In genomic region chrX:119871599-119872395, GRCh38 we compare ENCODE assay signal across 1 cellular context.
TF ChIP-seq lines count a peak whose summit lies in the region.

TSS of gene NDUFA1 (plus strand) at chrX:119871832. CDS start at chrX:119871912, 80 bp downstream.
TSS of gene RNF113A (minus strand) at chrX:119871733. CDS start at chrX:119871613, 120 bp downstream.

TF ChIP-seq in GM12878, 131 proteins besides CTCF, POLR2A, EP300 and RAD21 (continued from another document):
- peak; percentile 91 for TF ChIP-seq POLR2AphosphoS5 (IDR thresholded peaks at IDR 0.05; ENCODE audit: low read length)
- TF ChIP-seq RUNX3 (IDR thresholded peaks at IDR 0.05; ENCODE audit: low read length), result no peak; the same call in 1 of the 2 replicates
- peak; percentile 39; the same call in 1 of the 2 replicates for TF ChIP-seq CHD2 (IDR thresholded peaks at IDR 0.05; ENCODE audit: borderline replicate concordance, low read depth, low read length)
- TF ChIP-seq HCFC1 (IDR thresholded peaks at IDR 0.05; ENCODE audit: low read length), result peak; percentile 60
- TF ChIP-seq SIX5 (IDR thresholded peaks at IDR 0.05; ENCODE audit: low read depth, low read length, severe bottlenecking), result peak; percentile 50
- TF ChIP-seq, protein P1, sequence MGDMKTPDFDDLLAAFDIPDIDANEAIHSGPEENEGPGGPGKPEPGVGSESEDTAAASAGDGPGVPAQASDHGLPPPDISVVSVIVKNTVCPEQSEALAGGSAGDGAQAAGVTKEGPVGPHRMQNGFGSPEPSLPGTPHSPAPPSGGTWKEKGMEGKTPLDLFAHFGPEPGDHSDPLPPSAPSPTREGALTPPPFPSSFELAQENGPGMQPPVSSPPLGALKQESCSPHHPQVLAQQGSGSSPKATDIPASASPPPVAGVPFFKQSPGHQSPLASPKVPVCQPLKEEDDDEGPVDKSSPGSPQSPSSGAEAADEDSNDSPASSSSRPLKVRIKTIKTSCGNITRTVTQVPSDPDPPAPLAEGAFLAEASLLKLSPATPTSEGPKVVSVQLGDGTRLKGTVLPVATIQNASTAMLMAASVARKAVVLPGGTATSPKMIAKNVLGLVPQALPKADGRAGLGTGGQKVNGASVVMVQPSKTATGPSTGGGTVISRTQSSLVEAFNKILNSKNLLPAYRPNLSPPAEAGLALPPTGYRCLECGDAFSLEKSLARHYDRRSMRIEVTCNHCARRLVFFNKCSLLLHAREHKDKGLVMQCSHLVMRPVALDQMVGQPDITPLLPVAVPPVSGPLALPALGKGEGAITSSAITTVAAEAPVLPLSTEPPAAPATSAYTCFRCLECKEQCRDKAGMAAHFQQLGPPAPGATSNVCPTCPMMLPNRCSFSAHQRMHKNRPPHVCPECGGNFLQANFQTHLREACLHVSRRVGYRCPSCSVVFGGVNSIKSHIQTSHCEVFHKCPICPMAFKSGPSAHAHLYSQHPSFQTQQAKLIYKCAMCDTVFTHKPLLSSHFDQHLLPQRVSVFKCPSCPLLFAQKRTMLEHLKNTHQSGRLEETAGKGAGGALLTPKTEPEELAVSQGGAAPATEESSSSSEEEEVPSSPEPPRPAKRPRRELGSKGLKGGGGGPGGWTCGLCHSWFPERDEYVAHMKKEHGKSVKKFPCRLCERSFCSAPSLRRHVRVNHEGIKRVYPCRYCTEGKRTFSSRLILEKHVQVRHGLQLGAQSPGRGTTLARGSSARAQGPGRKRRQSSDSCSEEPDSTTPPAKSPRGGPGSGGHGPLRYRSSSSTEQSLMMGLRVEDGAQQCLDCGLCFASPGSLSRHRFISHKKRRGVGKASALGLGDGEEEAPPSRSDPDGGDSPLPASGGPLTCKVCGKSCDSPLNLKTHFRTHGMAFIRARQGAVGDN (IDR thresholded peaks at IDR 0.05), result peak; percentile 64
- TF ChIP-seq ZNF592 (IDR thresholded peaks at IDR 0.05), result peak; percentile 89
- no peak for TF ChIP-seq FOS (IDR thresholded peaks at IDR 0.05; ENCODE audit: borderline replicate concordance, extremely low read depth, insufficient read length)
- no peak for TF ChIP-seq IRF4 (IDR thresholded peaks at IDR 0.05; ENCODE audit: low read depth, low read length)
- TF ChIP-seq MEF2A (IDR thresholded peaks at IDR 0.05; ENCODE audit: insufficient read depth, low read depth, low read length), result no peak
- TF ChIP-seq EGR1 (IDR thresholded peaks at IDR 0.05; ENCODE audit: borderline replicate concordance in 1 of 2, low read depth in 2 of 2, low read length in 2 of 2), result 0 out of 3 replicates have a peak, but pooled peaks of 1 of the 2 experiments have one; percentile 14
- peak; percentile 86 for TF ChIP-seq MXI1 (IDR thresholded peaks at IDR 0.05; ENCODE audit: low read depth, low read length)
- peak; percentile 63; the same call in 1 of the 2 replicates for TF ChIP-seq ELK1 (IDR thresholded peaks at IDR 0.05; ENCODE audit: low read depth, low read length)
- TF ChIP-seq, protein P2, sequence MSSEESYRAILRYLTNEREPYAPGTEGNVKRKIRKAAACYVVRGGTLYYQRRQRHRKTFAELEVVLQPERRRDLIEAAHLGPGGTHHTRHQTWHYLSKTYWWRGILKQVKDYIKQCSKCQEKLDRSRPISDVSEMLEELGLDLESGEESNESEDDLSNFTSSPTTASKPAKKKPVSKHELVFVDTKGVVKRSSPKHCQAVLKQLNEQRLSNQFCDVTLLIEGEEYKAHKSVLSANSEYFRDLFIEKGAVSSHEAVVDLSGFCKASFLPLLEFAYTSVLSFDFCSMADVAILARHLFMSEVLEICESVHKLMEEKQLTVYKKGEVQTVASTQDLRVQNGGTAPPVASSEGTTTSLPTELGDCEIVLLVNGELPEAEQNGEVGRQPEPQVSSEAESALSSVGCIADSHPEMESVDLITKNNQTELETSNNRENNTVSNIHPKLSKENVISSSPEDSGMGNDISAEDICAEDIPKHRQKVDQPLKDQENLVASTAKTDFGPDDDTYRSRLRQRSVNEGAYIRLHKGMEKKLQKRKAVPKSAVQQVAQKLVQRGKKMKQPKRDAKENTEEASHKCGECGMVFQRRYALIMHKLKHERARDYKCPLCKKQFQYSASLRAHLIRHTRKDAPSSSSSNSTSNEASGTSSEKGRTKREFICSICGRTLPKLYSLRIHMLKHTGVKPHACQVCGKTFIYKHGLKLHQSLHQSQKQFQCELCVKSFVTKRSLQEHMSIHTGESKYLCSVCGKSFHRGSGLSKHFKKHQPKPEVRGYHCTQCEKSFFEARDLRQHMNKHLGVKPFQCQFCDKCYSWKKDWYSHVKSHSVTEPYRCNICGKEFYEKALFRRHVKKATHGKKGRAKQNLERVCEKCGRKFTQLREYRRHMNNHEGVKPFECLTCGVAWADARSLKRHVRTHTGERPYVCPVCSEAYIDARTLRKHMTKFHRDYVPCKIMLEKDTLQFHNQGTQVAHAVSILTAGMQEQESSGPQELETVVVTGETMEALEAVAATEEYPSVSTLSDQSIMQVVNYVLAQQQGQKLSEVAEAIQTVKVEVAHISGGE (CRISPR knock-in tag; IDR thresholded peaks at IDR 0.05), result 0 out of 2 replicates have a peak, but pooled peaks have one; percentile 21
- peak; percentile 60; the same call in 1 of the 2 replicates for TF ChIP-seq SIN3A (IDR thresholded peaks at IDR 0.05; ENCODE audit: low read depth, low read length)
- TF ChIP-seq BCL11A (IDR thresholded peaks at IDR 0.05; ENCODE audit: low read depth, low read length), result no peak
- peak; percentile 87; the same call in 1 of the 2 replicates for TF ChIP-seq ESRRA (IDR thresholded peaks at IDR 0.05; ENCODE audit: low read length)
- no peak for TF ChIP-seq BCLAF1 (IDR thresholded peaks at IDR 0.05)
